In the genomic region with DNA sequence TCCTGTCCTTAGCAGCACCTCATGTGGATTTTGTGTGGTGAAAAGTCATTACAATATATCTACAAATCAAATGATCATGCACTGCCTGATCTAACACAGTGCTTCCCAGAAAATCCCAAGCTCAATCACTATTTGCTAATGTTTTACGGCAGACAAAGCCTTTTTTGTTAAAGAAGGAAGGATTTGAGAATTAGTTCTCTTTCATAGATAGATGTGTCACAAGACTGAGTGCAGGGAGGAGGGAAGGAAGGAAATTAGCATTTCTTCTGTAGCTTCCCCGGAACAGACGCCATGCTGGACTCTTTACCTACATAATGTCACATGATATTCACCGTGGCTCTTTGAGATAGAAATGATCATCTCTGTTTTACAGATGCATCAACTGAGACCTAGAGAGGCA, we compare ENCODE assay signal across 21 cellular contexts.
DNase-seq lines count a peak whose midpoint lies in the region; ATAC-seq and TF ChIP-seq lines count a peak whose summit lies in the region.
"Had no signal": no experiment of that assay in that cellular context is flagged by ENCODE, and none has a peak within 500 bp of the region (broad histone marks: within the 10 kb centered on the region; RNA-seq: fewer than 3 reads in every experiment).

No MANE protein-coding gene starts in this region.

- H3K4me3 Mint-ChIP-seq in neural progenitor cell (peak overlapping the region; percentile 73), chondrocyte (ENCODE audit: unreplicated experiment) (no peak overlapping the region)
- H3K4me3 Mint-ChIP-seq: CD4-positive, alpha-beta T cell had no signal

- 66% methylated on average over 4 of the region's 4 CpGs for WGBS in right cardiac atrium

- H2AFZ ChIP-seq in neural progenitor cell (replicated peaks): no peak overlapping the region

- no peak for TF ChIP-seq CTCF in neural progenitor cell (IDR thresholded peaks at IDR 0.05)
- TF ChIP-seq CTCF in chondrocyte (IDR thresholded peaks at IDR 0.05): no peak

- H3K9ac ChIP-seq in neural progenitor cell: no peak overlapping the region
- H3K9ac ChIP-seq: BLaER1 had no signal

- H3K36me3 Mint-ChIP-seq in neural progenitor cell (peaks cover 2% of the 10 kb centered on the region), chondrocyte (ENCODE audit: low read depth) (no peaks in the 10 kb centered on the region)

- H3K4me1 ChIP-seq in neural progenitor cell (peaks cover 24% of the 10 kb centered on the region), right cardiac atrium (ENCODE audit: control insufficient read depth, insufficient read depth, low read length) (no peaks in the 10 kb centered on the region)
- H3K4me1 ChIP-seq: BLaER1, Caco-2 had no signal

- intact Hi-C loops in right cardiac atrium (cut with DNase I): no loop called here

- H3K27me3 Mint-ChIP-seq in neural progenitor cell (ENCODE audit: insufficient read depth, low read depth) (peaks cover 22% of the 10 kb centered on the region), chondrocyte (ENCODE audit: low read depth) (peaks cover 15% of the 10 kb centered on the region)

- H3K4me1 Mint-ChIP-seq in neural progenitor cell: peaks cover 55% of the 10 kb centered on the region
- no peaks in the 10 kb centered on the region for H3K4me1 Mint-ChIP-seq in chondrocyte (ENCODE audit: low read depth)

- H4K20me1 ChIP-seq in neural progenitor cell (ENCODE audit: low read depth): no peaks in the 10 kb centered on the region
- H4K20me1 ChIP-seq: BLaER1 had no signal

- no peak overlapping the region for H3K4me3 ChIP-seq in neural progenitor cell
- H3K4me3 ChIP-seq in right cardiac atrium (ENCODE audit: low read length): no peak overlapping the region
- H3K4me3 ChIP-seq: BLaER1 had no signal

- no peaks in the 10 kb centered on the region for H3K27me3 ChIP-seq in neural progenitor cell
- H3K27me3 ChIP-seq in right cardiac atrium (ENCODE audit: control insufficient read depth, insufficient read depth): peaks cover 2% of the 10 kb centered on the region
- H3K27me3 ChIP-seq: BLaER1 had no signal

- H3K9me3 ChIP-seq in neural progenitor cell (ENCODE audit: low read depth) (no peaks in the 10 kb centered on the region), right cardiac atrium (ENCODE audit: control insufficient read depth, low read length) (no peaks in the 10 kb centered on the region)
- H3K9me3 ChIP-seq: BLaER1, Caco-2 had no signal

- ATAC-seq in right cardiac atrium: no peak

- H3F3A ChIP-seq in neural progenitor cell (ENCODE audit: low read depth): no peaks in the 10 kb centered on the region

- DNase-seq in COLO829 (ENCODE audit: low spot score) (peak; percentile 82), SK-MEL-5 (ENCODE audit: low read depth, low spot score) (peak; percentile 93), globus pallidus (ENCODE audit: low spot score) (peak; percentile 20), neural progenitor cell (ENCODE audit: low spot score) (no peak), RPMI8226 (no peak), mucosa of gallbladder (ENCODE audit: low spot score) (no peak), right cardiac atrium (no peak), chondrocyte (ENCODE audit: low spot score) (no peak)
- DNase-seq: ACHN; Caco-2; CD4-positive, alpha-beta T cell; DMS 273 treated with DMSO at 0.1 percent for 48 hours; KBM-7; NCI-H1092; NCI-H1436 treated with DMSO at 0.1 percent for 48 hours; NCI-H1930; NCI-H2227 treated with DMSO at 0.1 percent for 48 hours; NCI-H510A; NCI-H748 treated with DMSO at 0.1 percent for 48 hours had no signal

- H3K79me2 ChIP-seq in neural progenitor cell (ENCODE audit: low read depth): no peaks in the 10 kb centered on the region

- H3K36me3 ChIP-seq in neural progenitor cell: no peaks in the 10 kb centered on the region
- H3K36me3 ChIP-seq: BLaER1 had no signal

- peak overlapping the region; percentile 28 for H3K4me2 ChIP-seq in neural progenitor cell
- H3K4me2 ChIP-seq: BLaER1 had no signal

- H3K27ac Mint-ChIP-seq in neural progenitor cell: peak overlapping the region; percentile 86
- no peak overlapping the region for H3K27ac Mint-ChIP-seq in chondrocyte (ENCODE audit: unreplicated experiment)
- H3K27ac Mint-ChIP-seq: CD4-positive, alpha-beta T cell had no signal

- in situ Hi-C loops in SK-MEL-5 (cut with HindIII; ENCODE audit: low pct_unique_long_range_greater_than_20kb, low sequenced_read_pairs): no loop called here

- H3K9me3 Mint-ChIP-seq in neural progenitor cell: peaks cover 5% of the 10 kb centered on the region
- H3K9me3 Mint-ChIP-seq in chondrocyte (ENCODE audit: low read depth): no peaks in the 10 kb centered on the region
- H3K9me3 Mint-ChIP-seq: CD4-positive, alpha-beta T cell had no signal

- H3K27ac ChIP-seq in neural progenitor cell (no peak overlapping the region), right cardiac atrium (ENCODE audit: low read length) (no peak overlapping the region)
- H3K27ac ChIP-seq: 22Rv1, BLaER1 had no signal

Comparison
In these comparisons a context has a peak if more than half of its experiments do, and no peak if none do; other contexts are left out.
1. DNase-seq: peak in COLO829 (single experiment), SK-MEL-5 (single experiment) and globus pallidus (single experiment); none in neural progenitor cell (single experiment), RPMI8226 (single experiment), mucosa of gallbladder (single experiment), right cardiac atrium (0 of 3) and chondrocyte (single experiment).